Comparison of ENCODE assay signal across 23 cellular contexts in genomic region chr15:91077029-91077428, GRCh38. TPM values are rescaled to one million over a fixed set of nuclear protein-coding genes. Genes with fewer than 3 reads are reported as not detected.
DNase-seq lines count a peak whose midpoint lies in the region; ATAC-seq, FAIRE-seq and TF ChIP-seq lines count a peak whose summit lies in the region.
"Had no signal": no experiment of that assay in that cellular context is flagged by ENCODE, and none has a peak within 500 bp of the region (broad histone marks: within the 10 kb centered on the region; RNA-seq: fewer than 3 reads in every experiment).

No MANE protein-coding gene starts in this region.

- H3K9me3 ChIP-seq in mucosa of descending colon: no peaks in the 10 kb centered on the region

- FAIRE-seq in bronchial epithelial cell (lab: Jason Lieb, UNC): no peak
- FAIRE-seq: A549, GM12878, GM19239 had no signal

- H3K36me3 ChIP-seq in bronchial epithelial cell (ENCODE audit: control insufficient read depth, insufficient read depth, low read length): no peaks in the 10 kb centered on the region
- H3K36me3 ChIP-seq in mucosa of descending colon (ENCODE audit: low read depth): no peaks in the 10 kb centered on the region

- no peaks in the 10 kb centered on the region for H3K27me3 ChIP-seq in bronchial epithelial cell (ENCODE audit: control insufficient read depth, insufficient read depth, low read length)

- peak; percentile 4 for DNase-seq in DMS53 treated with DMSO at 0.1 percent for 48 hours (lab: John Stamatoyannopoulos, UW; ENCODE audit: unreplicated experiment)
- DNase-seq in bronchial epithelial cell (ENCODE audit: low read depth): peak; percentile 10
- no peak for DNase-seq in mucosa of descending colon
- no peak for DNase-seq in SIG-M5 (lab: John Stamatoyannopoulos, UW)
- no peak for DNase-seq in stimulated activated CD4-positive, alpha-beta T cell treated with anti-CD3 and anti-CD28 coated beads, Interleukin-1b, Interleukin-23, amount 100 ng/mL, for 48 hours
- DNase-seq: 8988T; ACHN; C1 segment of cervical spinal cord; Calu3; CD4-positive, alpha-beta memory T cell; COR-L47; DMS79; EL; GDM1; GM23248; H9; HFFc6 had no signal

- ATAC-seq in esophagus mucosa (peak; percentile 93), mucosa of descending colon (peak; percentile 42), HG03354 (IDR thresholded peaks at IDR 0.05; ENCODE audit: poor library complexity, severe bottlenecking, unreplicated experiment) (no peak)
- ATAC-seq: GM12878, HCT116 had no signal

- no peaks in the 10 kb centered on the region for H3K4me1 ChIP-seq in mucosa of descending colon (ENCODE audit: low read depth)
- H3K4me1 ChIP-seq: A549 had no signal

- TF ChIP-seq CTCF in bronchial epithelial cell (IDR thresholded peaks at IDR 0.05; ENCODE audit: insufficient read depth, low read length, severe bottlenecking) (no peak), mucosa of descending colon (IDR thresholded peaks at IDR 0.05) (no peak)

- no peak overlapping the region for H3K4me3 ChIP-seq in bronchial epithelial cell (ENCODE audit: low read depth, low read length)
- H3K4me3 ChIP-seq in mucosa of descending colon: no peak overlapping the region
- H3K4me3 ChIP-seq: A549, GM12878, GM23248 had no signal

- intact Hi-C loops in mucosa of descending colon (cut with DNase I, micrococcal nuclease): no loop called here

RNA-seq across cellular contexts. Expression of gene SV2B, which starts 23.0 kb away (rescaled TPM):
- total RNA-seq in bronchial epithelial cell (0.26 and 0.38 TPM in 2 replicates), esophagus mucosa (0.28 TPM), mucosa of descending colon (1 to 10 TPM in 1 of 3 donors, under 1 TPM in 2; 0.41 to 4.2 (median 0.80) TPM)
- total RNA-seq: GM23248, H9, HFFc6 had no signal

RNA-seq across cellular contexts. Expression of gene VPS33B, which starts 54.6 kb away (rescaled TPM):
- total RNA-seq in bronchial epithelial cell (10.5 and 12.2 TPM in 2 replicates), esophagus mucosa (13.4 TPM), mucosa of descending colon (10 to 100 TPM; 13.4 to 22.7 (median 16.2) TPM)

Comparison
In these comparisons a context has a peak if more than half of its experiments do, and no peak if none do; other contexts are left out.
1. DNase-seq: peak in DMS53 treated with DMSO at 0.1 percent for 48 hours (single experiment) and bronchial epithelial cell (single experiment); none in mucosa of descending colon (0 of 3), SIG-M5 (single experiment) and stimulated activated CD4-positive, alpha-beta T cell treated with anti-CD3 and anti-CD28 coated beads, Interleukin-1b, Interleukin-23, amount 100 ng/mL, for 48 hours (single experiment).